1 cellular context compared by ENCODE assay signal in the genomic region with DNA sequence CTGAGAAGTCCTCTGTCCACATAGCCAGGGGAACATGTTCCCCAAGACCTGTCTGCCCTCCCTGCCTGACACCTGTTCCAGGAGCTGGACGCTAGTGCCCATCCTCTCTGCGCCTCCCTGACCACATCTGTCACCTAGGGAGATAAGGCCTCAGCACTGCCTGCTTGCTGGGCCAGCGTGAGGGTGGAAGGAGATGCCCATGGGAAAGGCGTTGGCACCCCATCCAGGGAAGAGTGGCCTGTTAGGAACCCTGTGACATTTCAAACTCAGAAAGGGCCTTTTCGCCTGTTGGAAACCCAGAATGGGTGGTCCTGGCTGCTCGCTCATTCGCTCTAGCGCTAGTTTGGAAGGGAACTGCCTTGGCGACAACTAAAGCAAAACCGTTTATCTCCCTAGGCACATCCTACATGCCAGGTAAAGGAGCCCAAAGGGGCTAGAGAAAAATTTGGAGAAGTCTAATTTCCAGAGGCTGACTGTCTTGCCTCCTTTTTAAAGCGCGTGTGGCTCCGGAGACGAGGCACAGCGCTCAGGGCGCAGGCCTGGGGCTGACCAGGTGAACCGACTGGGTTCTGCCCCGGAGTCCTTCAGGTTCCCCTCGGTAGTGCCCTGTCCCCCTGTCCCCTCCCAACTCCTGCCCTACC.
TF ChIP-seq lines count a peak whose summit lies in the region.

No MANE protein-coding gene starts in this region.

TF ChIP-seq in HepG2, 621 proteins besides CTCF, POLR2A, EP300 and RAD21:
- TF ChIP-seq TSC22D2 (CRISPR knock-in tag; IDR thresholded peaks at IDR 0.05; ENCODE audit: borderline replicate concordance) (no peak), ZNF790 (CRISPR knock-in tag; IDR thresholded peaks at IDR 0.05; ENCODE audit: borderline replicate concordance) (no peak), RBM22 (optimal IDR thresholded peaks at IDR 0.05; ENCODE audit: low read length) (no peak), GZF1 (CRISPR knock-in tag; IDR thresholded peaks at IDR 0.05) (no peak), ZNF607 (CRISPR knock-in tag; IDR thresholded peaks at IDR 0.05; ENCODE audit: borderline replicate concordance) (no peak), LCORL (IDR thresholded peaks at IDR 0.05) (no peak), LCORL (CRISPR knock-in tag; IDR thresholded peaks at IDR 0.05) (no peak), ZNF782 (CRISPR knock-in tag; IDR thresholded peaks at IDR 0.05; ENCODE audit: borderline replicate concordance) (no peak), PHF8 (CRISPR knock-in tag; IDR thresholded peaks at IDR 0.05) (no peak), NONO (IDR thresholded peaks at IDR 0.05) (no peak), NONO (CRISPR knock-in tag; conservative IDR thresholded peaks at IDR 0.05) (no peak), ZNF460 (CRISPR knock-in tag; IDR thresholded peaks at IDR 0.05; ENCODE audit: borderline replicate concordance) (no peak), SMARCE1 (IDR thresholded peaks at IDR 0.05; ENCODE audit: borderline replicate concordance) (no peak), DPF2 (CRISPR knock-in tag; IDR thresholded peaks at IDR 0.05; ENCODE audit: borderline replicate concordance, low read depth) (no peak), GLI4 (CRISPR knock-in tag; IDR thresholded peaks at IDR 0.05; ENCODE audit: borderline replicate concordance) (no peak)
- TF ChIP-seq, protein P1, sequence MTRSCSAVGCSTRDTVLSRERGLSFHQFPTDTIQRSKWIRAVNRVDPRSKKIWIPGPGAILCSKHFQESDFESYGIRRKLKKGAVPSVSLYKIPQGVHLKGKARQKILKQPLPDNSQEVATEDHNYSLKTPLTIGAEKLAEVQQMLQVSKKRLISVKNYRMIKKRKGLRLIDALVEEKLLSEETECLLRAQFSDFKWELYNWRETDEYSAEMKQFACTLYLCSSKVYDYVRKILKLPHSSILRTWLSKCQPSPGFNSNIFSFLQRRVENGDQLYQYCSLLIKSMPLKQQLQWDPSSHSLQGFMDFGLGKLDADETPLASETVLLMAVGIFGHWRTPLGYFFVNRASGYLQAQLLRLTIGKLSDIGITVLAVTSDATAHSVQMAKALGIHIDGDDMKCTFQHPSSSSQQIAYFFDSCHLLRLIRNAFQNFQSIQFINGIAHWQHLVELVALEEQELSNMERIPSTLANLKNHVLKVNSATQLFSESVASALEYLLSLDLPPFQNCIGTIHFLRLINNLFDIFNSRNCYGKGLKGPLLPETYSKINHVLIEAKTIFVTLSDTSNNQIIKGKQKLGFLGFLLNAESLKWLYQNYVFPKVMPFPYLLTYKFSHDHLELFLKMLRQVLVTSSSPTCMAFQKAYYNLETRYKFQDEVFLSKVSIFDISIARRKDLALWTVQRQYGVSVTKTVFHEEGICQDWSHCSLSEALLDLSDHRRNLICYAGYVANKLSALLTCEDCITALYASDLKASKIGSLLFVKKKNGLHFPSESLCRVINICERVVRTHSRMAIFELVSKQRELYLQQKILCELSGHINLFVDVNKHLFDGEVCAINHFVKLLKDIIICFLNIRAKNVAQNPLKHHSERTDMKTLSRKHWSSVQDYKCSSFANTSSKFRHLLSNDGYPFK (CRISPR knock-in tag; IDR thresholded peaks at IDR 0.05; ENCODE audit: borderline replicate concordance), result no peak
- TF ChIP-seq, protein P2, sequence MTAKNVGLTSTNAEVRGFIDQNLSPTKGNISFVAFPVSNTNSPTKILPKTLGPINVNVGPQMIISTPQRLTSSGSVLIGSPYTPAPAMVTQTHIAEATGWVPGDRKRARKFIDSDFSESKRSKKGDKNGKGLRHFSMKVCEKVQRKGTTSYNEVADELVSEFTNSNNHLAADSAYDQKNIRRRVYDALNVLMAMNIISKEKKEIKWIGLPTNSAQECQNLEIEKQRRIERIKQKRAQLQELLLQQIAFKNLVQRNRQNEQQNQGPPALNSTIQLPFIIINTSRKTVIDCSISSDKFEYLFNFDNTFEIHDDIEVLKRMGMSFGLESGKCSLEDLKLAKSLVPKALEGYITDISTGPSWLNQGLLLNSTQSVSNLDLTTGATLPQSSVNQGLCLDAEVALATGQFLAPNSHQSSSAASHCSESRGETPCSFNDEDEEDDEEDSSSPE (CRISPR knock-in tag; IDR thresholded peaks at IDR 0.05), result no peak
- TF ChIP-seq, protein P3, sequence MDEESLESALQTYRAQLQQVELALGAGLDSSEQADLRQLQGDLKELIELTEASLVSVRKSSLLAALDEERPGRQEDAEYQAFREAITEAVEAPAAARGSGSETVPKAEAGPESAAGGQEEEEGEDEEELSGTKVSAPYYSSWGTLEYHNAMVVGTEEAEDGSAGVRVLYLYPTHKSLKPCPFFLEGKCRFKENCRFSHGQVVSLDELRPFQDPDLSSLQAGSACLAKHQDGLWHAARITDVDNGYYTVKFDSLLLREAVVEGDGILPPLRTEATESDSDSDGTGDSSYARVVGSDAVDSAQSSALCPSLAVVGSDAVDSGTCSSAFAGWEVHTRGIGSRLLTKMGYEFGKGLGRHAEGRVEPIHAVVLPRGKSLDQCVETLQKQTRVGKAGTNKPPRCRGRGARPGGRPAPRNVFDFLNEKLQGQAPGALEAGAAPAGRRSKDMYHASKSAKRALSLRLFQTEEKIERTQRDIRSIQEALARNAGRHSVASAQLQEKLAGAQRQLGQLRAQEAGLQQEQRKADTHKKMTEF (CRISPR knock-in tag; IDR thresholded peaks at IDR 0.05), result no peak
- TF ChIP-seq, protein P4, sequence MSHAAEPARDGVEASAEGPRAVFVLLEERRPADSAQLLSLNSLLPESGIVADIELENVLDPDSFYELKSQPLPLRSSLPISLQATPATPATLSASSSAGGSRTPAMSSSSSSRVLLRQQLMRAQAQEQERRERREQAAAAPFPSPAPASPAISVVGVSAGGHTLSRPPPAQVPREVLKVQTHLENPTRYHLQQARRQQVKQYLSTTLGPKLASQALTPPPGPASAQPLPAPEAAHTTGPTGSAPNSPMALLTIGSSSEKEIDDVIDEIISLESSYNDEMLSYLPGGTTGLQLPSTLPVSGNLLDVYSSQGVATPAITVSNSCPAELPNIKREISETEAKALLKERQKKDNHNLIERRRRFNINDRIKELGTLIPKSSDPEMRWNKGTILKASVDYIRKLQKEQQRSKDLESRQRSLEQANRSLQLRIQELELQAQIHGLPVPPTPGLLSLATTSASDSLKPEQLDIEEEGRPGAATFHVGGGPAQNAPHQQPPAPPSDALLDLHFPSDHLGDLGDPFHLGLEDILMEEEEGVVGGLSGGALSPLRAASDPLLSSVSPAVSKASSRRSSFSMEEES (CRISPR knock-in tag; IDR thresholded peaks at IDR 0.05), result no peak
- TF ChIP-seq, protein P5, sequence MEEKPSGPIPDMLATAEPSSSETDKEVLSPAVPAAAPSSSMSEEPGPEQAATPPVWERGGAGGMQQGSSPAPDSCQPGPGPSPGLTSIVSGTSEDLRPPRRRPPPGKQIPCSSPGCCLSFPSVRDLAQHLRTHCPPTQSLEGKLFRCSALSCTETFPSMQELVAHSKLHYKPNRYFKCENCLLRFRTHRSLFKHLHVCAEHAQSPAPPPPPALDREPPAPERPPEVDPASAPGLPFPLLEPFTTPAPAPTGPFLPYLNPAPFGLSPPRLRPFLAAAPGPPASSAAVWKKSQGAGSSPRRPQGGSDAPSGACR (CRISPR knock-in tag; IDR thresholded peaks at IDR 0.05), result no peak
- TF ChIP-seq, protein P6, sequence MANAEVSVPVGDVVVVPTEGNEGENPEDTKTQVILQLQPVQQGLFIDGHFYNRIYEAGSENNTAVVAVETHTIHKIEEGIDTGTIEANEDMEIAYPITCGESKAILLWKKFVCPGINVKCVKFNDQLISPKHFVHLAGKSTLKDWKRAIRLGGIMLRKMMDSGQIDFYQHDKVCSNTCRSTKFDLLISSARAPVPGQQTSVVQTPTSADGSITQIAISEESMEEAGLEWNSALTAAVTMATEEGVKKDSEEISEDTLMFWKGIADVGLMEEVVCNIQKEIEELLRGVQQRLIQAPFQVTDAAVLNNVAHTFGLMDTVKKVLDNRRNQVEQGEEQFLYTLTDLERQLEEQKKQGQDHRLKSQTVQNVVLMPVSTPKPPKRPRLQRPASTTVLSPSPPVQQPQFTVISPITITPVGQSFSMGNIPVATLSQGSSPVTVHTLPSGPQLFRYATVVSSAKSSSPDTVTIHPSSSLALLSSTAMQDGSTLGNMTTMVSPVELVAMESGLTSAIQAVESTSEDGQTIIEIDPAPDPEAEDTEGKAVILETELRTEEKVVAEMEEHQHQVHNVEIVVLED (CRISPR knock-in tag; IDR thresholded peaks at IDR 0.05; ENCODE audit: borderline replicate concordance), result no peak
- TF ChIP-seq, protein P7, sequence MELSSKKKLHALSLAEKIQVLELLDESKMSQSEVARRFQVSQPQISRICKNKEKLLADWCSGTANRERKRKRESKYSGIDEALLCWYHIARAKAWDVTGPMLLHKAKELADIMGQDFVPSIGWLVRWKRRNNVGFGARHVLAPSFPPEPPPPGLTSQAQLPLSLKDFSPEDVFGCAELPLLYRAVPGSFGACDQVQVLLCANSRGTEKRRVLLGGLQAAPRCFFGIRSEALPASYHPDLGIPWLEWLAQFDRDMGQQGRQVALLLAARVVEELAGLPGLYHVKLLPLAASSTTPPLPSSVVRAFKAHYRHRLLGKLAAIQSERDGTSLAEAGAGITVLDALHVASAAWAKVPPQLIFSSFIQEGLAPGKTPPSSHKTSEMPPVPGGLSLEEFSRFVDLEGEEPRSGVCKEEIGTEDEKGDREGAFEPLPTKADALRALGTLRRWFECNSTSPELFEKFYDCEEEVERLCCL (CRISPR knock-in tag; IDR thresholded peaks at IDR 0.05; ENCODE audit: borderline replicate concordance), result no peak
